ENCODE assay signal across 10 cellular contexts in genomic region chr12:47725893-47726292, GRCh38. TPM values are rescaled to one million over a fixed set of nuclear protein-coding genes. Genes with fewer than 3 reads are reported as not detected.
DNase-seq lines count a peak whose midpoint lies in the region; ATAC-seq and TF ChIP-seq lines count a peak whose summit lies in the region.
"Had no signal": no experiment of that assay in that cellular context is flagged by ENCODE, and none has a peak within 500 bp of the region (broad histone marks: within the 10 kb centered on the region; RNA-seq: fewer than 3 reads in every experiment).

No MANE protein-coding gene starts in this region.

- DNase-seq in hepatocyte (ENCODE audit: low spot score) (peak; percentile 37), NOMO-1 (lab: John Stamatoyannopoulos, UW; ENCODE audit: unreplicated experiment in 2 of 2) (no peak), H7 (no peak), breast epithelium (ENCODE audit: low spot score in 2 of 2) (no peak)
- DNase-seq in activated naive CD4-positive, alpha-beta T cell treated with anti-CD3 and anti-CD28 coated beads, Interleukin-2, amount 10 ng/mL, durations not matched to agents 7 days and 5 days: no peak
- DNase-seq: H9 had no signal

- H4K20me1 ChIP-seq in Loucy (ENCODE audit: insufficient read depth, low read length, poor library complexity, severe bottlenecking) (no peaks in the 10 kb centered on the region), hepatocyte (ENCODE audit: insufficient read depth, poor library complexity, severe bottlenecking) (no peaks in the 10 kb centered on the region)

- peaks cover 6% of the 10 kb centered on the region for H3K27me3 Mint-ChIP-seq in activated naive CD4-positive, alpha-beta T cell treated with anti-CD3 and anti-CD28 coated beads, Interleukin-2, amount 10 ng/mL, durations not matched to agents 7 days and 5 days

- TF ChIP-seq CTCF in Loucy (conservative IDR thresholded peaks at IDR 0.05; ENCODE audit: low read length) (no peak), hepatocyte (IDR thresholded peaks at IDR 0.05; ENCODE audit: poor library complexity) (no peak), breast epithelium (IDR thresholded peaks at IDR 0.05) (no peak)

- H3K79me2 ChIP-seq in Loucy (ENCODE audit: insufficient read depth, low read length) (no peaks in the 10 kb centered on the region), hepatocyte (no peaks in the 10 kb centered on the region)

- H3K9me3 ChIP-seq in Loucy (ENCODE audit: insufficient read depth, low read depth, low read length) (no peaks in the 10 kb centered on the region), hepatocyte (ENCODE audit: low read depth) (no peaks in the 10 kb centered on the region), breast epithelium (no peaks in the 10 kb centered on the region)

- H2AFZ ChIP-seq in Loucy (ENCODE audit: low read length): no peak overlapping the region
- H2AFZ ChIP-seq in hepatocyte: no peak overlapping the region

- H3K36me3 ChIP-seq in Loucy (ENCODE audit: insufficient read depth, low read length): no peaks in the 10 kb centered on the region
- no peaks in the 10 kb centered on the region for H3K36me3 ChIP-seq in hepatocyte (replicated peaks; ENCODE audit: insufficient read depth, low read depth)
- no peaks in the 10 kb centered on the region for H3K36me3 ChIP-seq in H7 (replicated peaks; ENCODE audit: control insufficient read depth, insufficient read depth, low read length)
- no peaks in the 10 kb centered on the region for H3K36me3 ChIP-seq in breast epithelium

- H3K4me2 ChIP-seq in Loucy (ENCODE audit: low read depth, low read length, poor library complexity, severe bottlenecking): no peak overlapping the region
- H3K4me2 ChIP-seq in hepatocyte: no peak overlapping the region

- H3K4me1 ChIP-seq in Loucy (ENCODE audit: insufficient read depth, low read length, poor library complexity, severe bottlenecking) (peaks cover 27% of the 10 kb centered on the region), hepatocyte (ENCODE audit: insufficient read depth) (no peaks in the 10 kb centered on the region), breast epithelium (no peaks in the 10 kb centered on the region)

- H3K4me3 ChIP-seq in Loucy (ENCODE audit: low read length, poor library complexity, severe bottlenecking) (no peak overlapping the region), hepatocyte (no peak overlapping the region), H7 (ENCODE audit: insufficient read depth, low read depth, low read length) (no peak overlapping the region), breast epithelium (no peak overlapping the region)

- peak overlapping the region; percentile 0 for H3K9ac ChIP-seq in Loucy (ENCODE audit: low read depth, low read length, poor library complexity, severe bottlenecking)

- 62% methylated on average over 5 of the region's 5 CpGs for WGBS in hepatocyte (ENCODE audit: low lambda C conversion rate, missing lambda C conversion rate)

- no peak overlapping the region for H3K27ac Mint-ChIP-seq in activated naive CD4-positive, alpha-beta T cell treated with anti-CD3 and anti-CD28 coated beads, Interleukin-2, amount 10 ng/mL, durations not matched to agents 7 days and 5 days
- H3K27ac Mint-ChIP-seq: H9 had no signal

- intact Hi-C loops in breast epithelium (cut with DNase I; ENCODE audit: low total_unique reads): loop anchor here (10.0 kb wide), 1 partner anchor 49 kb away; the partner anchor contains the start of gene SLC48A1

- no peak for TF ChIP-seq POLR2A in GM18505 (IDR thresholded peaks at IDR 0.05; ENCODE audit: borderline replicate concordance, extremely low read depth, insufficient read depth, insufficient read length)
- no peak for TF ChIP-seq POLR2A in breast epithelium (IDR thresholded peaks at IDR 0.05)

- H3F3A ChIP-seq in Loucy (ENCODE audit: low read depth): no peaks in the 10 kb centered on the region

- no peak overlapping the region for H3K27ac ChIP-seq in hepatocyte
- no peak overlapping the region for H3K27ac ChIP-seq in breast epithelium

- H3K4me3 Mint-ChIP-seq in activated naive CD4-positive, alpha-beta T cell treated with anti-CD3 and anti-CD28 coated beads, Interleukin-2, amount 10 ng/mL, durations not matched to agents 7 days and 5 days: no peak overlapping the region
- H3K4me3 Mint-ChIP-seq: H9 had no signal

- H3K27me3 ChIP-seq in Loucy (ENCODE audit: insufficient read depth, low read length, poor library complexity, severe bottlenecking) (no peaks in the 10 kb centered on the region), hepatocyte (no peaks in the 10 kb centered on the region), H7 (ENCODE audit: control insufficient read depth, insufficient read depth, low read length) (peaks cover 2% of the 10 kb centered on the region; the same call in 1 of the 2 replicates), breast epithelium (no peaks in the 10 kb centered on the region)

- H3K4me1 Mint-ChIP-seq in activated naive CD4-positive, alpha-beta T cell treated with anti-CD3 and anti-CD28 coated beads, Interleukin-2, amount 10 ng/mL, durations not matched to agents 7 days and 5 days: peaks cover 16% of the 10 kb centered on the region

- peaks cover 2% of the 10 kb centered on the region for H3K36me3 Mint-ChIP-seq in activated naive CD4-positive, alpha-beta T cell treated with anti-CD3 and anti-CD28 coated beads, Interleukin-2, amount 10 ng/mL, durations not matched to agents 7 days and 5 days

- CTCF ChIA-PET in activated naive CD4-positive, alpha-beta T cell treated with anti-CD3 and anti-CD28 coated beads, Interleukin-2, amount 10 ng/mL, durations not matched to agents 7 days and 5 days (lab: Charles Lee): interaction anchor here (1.4 to 3.8 kb wide), 4 partner anchors 10 to 41 kb away, joined by 5 to 17 read pairs (median 12); no protein-coding TSS in a partner anchor

- H3K9me2 ChIP-seq in Loucy (replicated peaks; ENCODE audit: low read depth, low read length): no peaks in the 10 kb centered on the region
- H3K9me2 ChIP-seq in hepatocyte (replicated peaks; ENCODE audit: insufficient read depth): no peaks in the 10 kb centered on the region

- peak; percentile 61 for ATAC-seq in GM18505 (IDR thresholded peaks at IDR 0.05; ENCODE audit: unreplicated experiment)
- peak; percentile 84 for ATAC-seq in GM21786 (IDR thresholded peaks at IDR 0.05; ENCODE audit: unreplicated experiment)

- no peaks in the 10 kb centered on the region for H3K9me3 Mint-ChIP-seq in activated naive CD4-positive, alpha-beta T cell treated with anti-CD3 and anti-CD28 coated beads, Interleukin-2, amount 10 ng/mL, durations not matched to agents 7 days and 5 days
- H3K9me3 Mint-ChIP-seq: H9 had no signal

RNA-seq across cellular contexts. Expression of gene ENDOU, which starts 0.6 kb away (rescaled TPM):
- total RNA-seq in hepatocyte (0.30 and 1.8 TPM in 2 replicates), breast epithelium (1 to 10 TPM in 2 of 3 donors, under 1 TPM in 1; 0.98 to 1.4 (median 1.0) TPM)
- 1.0 TPM in 1 of 2 replicates, not detected in the other for polyA plus RNA-seq in hepatocyte
- total RNA-seq in H7 (2014; rRNA removed; shearing (Covaris generic)): not detected in 2 replicates
- total RNA-seq: activated CD8-positive, alpha-beta memory T cell treated with anti-CD3 and anti-CD28 coated beads for 36 hours; H9 had no signal

RNA-seq across cellular contexts. Expression of gene RPAP3, which starts 20.1 kb away (rescaled TPM):
- total RNA-seq in hepatocyte (21.7 and 28.1 TPM in 2 replicates), breast epithelium (10 to 100 TPM; 11.4 to 25.0 (median 18.7) TPM)
- 23.4 and 31.6 TPM in 2 replicates for polyA plus RNA-seq in hepatocyte
- 19.5 and 28.9 TPM in 2 replicates for total RNA-seq in H7 (2014; rRNA removed; shearing (Covaris generic))

RNA-seq across cellular contexts. Expression of gene RAPGEF3, which starts 32.8 kb away (rescaled TPM):
- 1.0 and 2.6 TPM in 2 replicates for total RNA-seq in hepatocyte
- 1.6 and 2.1 TPM in 2 replicates for polyA plus RNA-seq in hepatocyte
- total RNA-seq in H7 (2014; rRNA removed; shearing (Covaris generic)): 10.5 and 11.8 TPM in 2 replicates
- 10 to 100 TPM; 40.6 to 87.8 (median 60.3) TPM for total RNA-seq in breast epithelium

RNA-seq across cellular contexts. Expression of gene SLC48A1, which starts 47.1 kb away (rescaled TPM):
- total RNA-seq in hepatocyte (11.2 and 13.0 TPM in 2 replicates), breast epithelium (10 to 100 TPM; 27.5 to 51.5 (median 30.6) TPM)
- polyA plus RNA-seq in hepatocyte: 20.2 and 22.6 TPM in 2 replicates
- total RNA-seq in H7 (2014; rRNA removed; shearing (Covaris generic)): 10.9 and 12.4 TPM in 2 replicates
